Comparison of ENCODE assay signal across 9 cellular contexts in genomic region chr10:24897326-24897926, GRCh38. TPM values are rescaled to one million over a fixed set of nuclear protein-coding genes. Genes with fewer than 3 reads are reported as not detected.
DNase-seq lines count a peak whose midpoint lies in the region.
"Had no signal": no experiment of that assay in that cellular context is flagged by ENCODE, and none has a peak within 500 bp of the region (broad histone marks: within the 10 kb centered on the region; RNA-seq: fewer than 3 reads in every experiment).

No MANE protein-coding gene starts in this region.

- DNase-seq in EH (ENCODE audit: low read depth) = peak; percentile 80
- peak; percentile 70 for DNase-seq in NCI-H226
- peak; percentile 69 for DNase-seq in amniotic epithelial cell (ENCODE audit: low read depth)
- peak; percentile 42 to 74 for DNase-seq in lung microvascular endothelial cell (ENCODE audit: low read depth in 2 of 2)
- no peak for DNase-seq in stimulated activated naive CD4-positive, alpha-beta T cell treated with Interleukin-2 at 50 U/mL for 16 hours (lab: John Stamatoyannopoulos, UW)
- no peak for DNase-seq in GDM1 (lab: John Stamatoyannopoulos, UW)
- DNase-seq in globus pallidus (ENCODE audit: low spot score) = no peak
- DNase-seq: cerebellar nuclear complex, occipital lobe had no signal

RNA-seq across cellular contexts. Expression of gene PRTFDC1, which starts 55.0 kb away (rescaled TPM):
- total RNA-seq in lung microvascular endothelial cell = 5.6 and 7.6 TPM in 2 replicates

Comparison
In these comparisons a context has a peak if more than half of its experiments do, and no peak if none do; other contexts are left out.
1. DNase-seq: peak in EH (single experiment), NCI-H226 (single experiment), amniotic epithelial cell (single experiment) and lung microvascular endothelial cell (2 of 2); none in stimulated activated naive CD4-positive, alpha-beta T cell treated with Interleukin-2 at 50 U/mL for 16 hours (single experiment), GDM1 (single experiment) and globus pallidus (single experiment).